ENCODE assay signal across 28 cellular contexts in genomic region chr17:1936766-1937165, GRCh38.
"Had no signal": no experiment of that assay in that cellular context is flagged by ENCODE, and none has a peak within 500 bp of the region (broad histone marks: within the 10 kb centered on the region; RNA-seq: fewer than 3 reads in every experiment).

No MANE protein-coding gene starts in this region.

- H3K27ac Mint-ChIP-seq: activated B cell treated with CpG ODN at 0.5 μM for 24 hours; activated CD8-positive, alpha-beta T cell treated with anti-CD3 and anti-CD28 coated beads for 36 hours; activated naive CD8-positive, alpha-beta T cell; activated T-helper 17 cell treated with anti-CD3 and anti-CD28 coated beads, Interleukin-2, amount 50 U/mL, for 72 hours; endodermal cell; T-helper 1 cell treated with Interleukin-12 subunit alpha and Interleukin-12 subunit beta and Interleukin-4 antibody, amounts not matched to agents 30 μg/mL and 1 μg/mL, for 36 hours; T-helper 2 cell treated with Interferon-gamma antibody and Interleukin-4, amounts not matched to agents 5 μg/mL and 100 μg/mL, for 36 hours had no signal

- H3K9me3 Mint-ChIP-seq: activated B cell treated with CpG ODN at 0.5 μM for 24 hours; activated CD8-positive, alpha-beta T cell treated with anti-CD3 and anti-CD28 coated beads for 36 hours; activated T-cell treated with anti-CD3 and anti-CD28 coated beads, Interleukin-2, amount 50 U/mL, for 4 hours; activated T-helper 17 cell treated with anti-CD3 and anti-CD28 coated beads, Interleukin-2, amount 50 U/mL, for 72 hours; endodermal cell; T-helper 1 cell treated with Interleukin-12 subunit alpha and Interleukin-12 subunit beta and Interleukin-4 antibody, amounts not matched to agents 30 μg/mL and 1 μg/mL, for 36 hours; T-helper 2 cell treated with Interferon-gamma antibody and Interleukin-4, amounts not matched to agents 5 μg/mL and 100 μg/mL, for 36 hours had no signal

- H3K4me3 Mint-ChIP-seq: activated B cell treated with CpG ODN at 0.5 μM for 24 hours; activated CD8-positive, alpha-beta T cell treated with anti-CD3 and anti-CD28 coated beads for 36 hours; activated naive CD8-positive, alpha-beta T cell; activated T-cell treated with anti-CD3 and anti-CD28 coated beads, Interleukin-2, amount 50 U/mL, for 4 hours; activated T-helper 17 cell treated with anti-CD3 and anti-CD28 coated beads, Interleukin-2, amount 50 U/mL, for 72 hours; endodermal cell; T-helper 1 cell treated with Interleukin-12 subunit alpha and Interleukin-12 subunit beta and Interleukin-4 antibody, amounts not matched to agents 30 μg/mL and 1 μg/mL, for 36 hours; T-helper 2 cell treated with Interferon-gamma antibody and Interleukin-4, amounts not matched to agents 5 μg/mL and 100 μg/mL, for 36 hours had no signal

- H3K36me3 Mint-ChIP-seq: activated naive CD8-positive, alpha-beta T cell had no signal

- H3K4me3 ChIP-seq: heart left ventricle had no signal

- H3K4me1 Mint-ChIP-seq: activated B cell treated with CpG ODN at 0.5 μM for 24 hours; activated T-helper 17 cell treated with anti-CD3 and anti-CD28 coated beads, Interleukin-2, amount 50 U/mL, for 72 hours had no signal

- H3K27ac ChIP-seq: heart left ventricle, WERI-Rb-1 had no signal

- H3K27me3 Mint-ChIP-seq: activated CD8-positive, alpha-beta T cell treated with anti-CD3 and anti-CD28 coated beads for 36 hours; activated naive CD8-positive, alpha-beta T cell; activated T-helper 17 cell treated with anti-CD3 and anti-CD28 coated beads, Interleukin-2, amount 50 U/mL, for 72 hours had no signal

- DNase-seq: activated B cell treated with CpG ODN at 0.5 μM for 24 hours; activated CD4-positive, alpha-beta T cell treated with anti-CD3 and anti-CD28 coated beads for 48 hours; activated CD4-positive, alpha-beta T cell treated with anti-CD3 and anti-CD28 coated beads, Interleukin-2, amount 50 U/mL, for 1 hour; activated CD4-positive, alpha-beta T cell treated with anti-CD3 and anti-CD28 coated beads, Interleukin-2, amount 50 U/mL, for 48 hours; activated CD8-positive, alpha-beta memory T cell treated with anti-CD3 and anti-CD28 coated beads for 24 hours; activated CD8-positive, alpha-beta T cell treated with anti-CD3 and anti-CD28 coated beads for 36 hours; activated effector memory CD4-positive, alpha-beta T cell treated with Interleukin-2 at 50 U/mL for 16 hours; activated gamma-delta T cell treated with Interleukin-2 at 50 U/mL for 16 hours; activated naive CD4-positive, alpha-beta T cell treated with anti-CD3 and anti-CD28 coated beads, Interleukin-2, amount 50 U/mL, for 16 hours; activated naive CD4-positive, alpha-beta T cell treated with Interleukin-2 at 50 U/mL for 16 hours; activated T-cell treated with anti-CD3 and anti-CD28 coated beads, Interleukin-2, amount 50 U/mL, for 4 hours; amniotic stem cell; anterior cingulate cortex; caudate nucleus; cortex of kidney; effector memory CD4-positive, alpha-beta T cell; endodermal cell; foreskin fibroblast; glutamatergic neuron; heart left ventricle; T1000; WERI-Rb-1 had no signal

- H3K27me3 ChIP-seq: heart left ventricle had no signal

- ATAC-seq: activated CD4-positive, CD25-positive, alpha-beta regulatory T cell treated with anti-CD3 and anti-CD28 coated beads, Interleukin-2, amount 50 U/mL, for 24 hours; activated CD8-positive, alpha-beta T cell treated with anti-CD3 and anti-CD28 coated beads for 36 hours; activated T-cell treated with anti-CD3 and anti-CD28 coated beads, Interleukin-2, amount 50 U/mL, for 4 hours; activated T-helper 17 cell treated with anti-CD3 and anti-CD28 coated beads, Interleukin-2, amount 50 U/mL, for 72 hours; esophagus mucosa; heart left ventricle had no signal

- H3K9me3 ChIP-seq: heart left ventricle had no signal
